Comparison of ENCODE assay signal across 12 cellular contexts in the genomic region with DNA sequence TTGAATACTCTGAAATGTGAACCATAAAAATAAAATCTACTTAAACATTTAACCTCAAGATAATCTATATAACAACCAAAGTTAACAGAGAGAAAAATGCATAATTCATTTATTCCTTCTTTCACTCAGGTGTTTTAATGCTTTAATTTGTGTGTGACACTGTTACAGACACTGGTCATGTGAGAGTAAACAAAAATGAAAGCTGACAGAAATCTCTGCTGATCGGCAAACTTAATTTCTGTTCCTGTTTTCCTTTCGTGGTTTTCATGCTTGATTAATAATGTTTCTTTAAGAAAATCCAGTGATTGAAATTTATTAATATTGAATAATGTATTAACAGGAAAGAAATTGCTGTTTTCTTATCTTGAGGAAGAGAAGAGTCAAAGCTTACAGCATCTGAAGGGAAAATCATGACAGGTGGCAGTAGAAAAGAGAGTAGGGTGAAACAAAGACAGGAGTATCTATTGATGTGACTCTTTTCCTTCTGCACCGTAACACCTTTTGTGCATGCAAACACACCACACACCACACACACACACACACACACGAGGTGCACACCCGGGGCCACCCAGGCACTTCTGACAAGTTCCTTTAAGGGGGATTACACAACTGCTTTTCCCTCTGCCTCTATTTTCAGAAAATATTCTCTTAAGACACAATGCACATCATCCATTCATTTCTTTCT.
DNase-seq lines count a peak whose midpoint lies in the region; ATAC-seq lines count a peak whose summit lies in the region.
"Had no signal": no experiment of that assay in that cellular context is flagged by ENCODE, and none has a peak within 500 bp of the region (broad histone marks: within the 10 kb centered on the region; RNA-seq: fewer than 3 reads in every experiment).

No MANE protein-coding gene starts in this region.

- peaks cover 18 to 27% of the 10 kb centered on the region in 2 donors for H3K4me1 Mint-ChIP-seq in stimulated activated naive B cell treated with anti-CD40 and anti-IgM and Interleukin-4, amounts not matched to agents 10 μg/mL and 1 μg/mL and 100 μg/mL, for 72 hours

- peaks cover 0 to 11% of the 10 kb centered on the region in 2 donors for H3K36me3 Mint-ChIP-seq in stimulated activated naive B cell treated with anti-CD40 and anti-IgM and Interleukin-4, amounts not matched to agents 10 μg/mL and 1 μg/mL and 100 μg/mL, for 72 hours

- DNase-seq in DMS53 (lab: John Stamatoyannopoulos, UW) (peak; percentile 30), DMS53 treated with DMSO at 0.1 percent for 48 hours (lab: John Stamatoyannopoulos, UW; ENCODE audit: unreplicated experiment) (no peak), NCI-H1436 treated with DMSO at 0.1 percent for 48 hours (lab: John Stamatoyannopoulos, UW) (no peak), NCI-H1694 treated with DMSO at 0.1 percent for 48 hours (lab: John Stamatoyannopoulos, UW) (no peak), KG1 (lab: John Stamatoyannopoulos, UW) (no peak)
- peak; percentile 4 for DNase-seq in stimulated activated naive B cell treated with anti-CD40 and anti-IgM and Interleukin-4, amounts not matched to agents 10 μg/mL and 1 μg/mL and 100 μg/mL, for 72 hours
- DNase-seq: activated CD8-positive, alpha-beta memory T cell treated with anti-CD3 and anti-CD28 coated beads, Interleukin-2, amount 50 U/mL, for 4 hours; heart right ventricle; NCI-H1694; tibial artery had no signal

- ATAC-seq in GM21825 (IDR thresholded peaks at IDR 0.05; ENCODE audit: unreplicated experiment) (peak; percentile 58), HG03280 (IDR thresholded peaks at IDR 0.05; ENCODE audit: unreplicated experiment) (peak; percentile 54)
- peak; percentile 62 to 75 for ATAC-seq in stimulated activated naive B cell treated with anti-CD40 and anti-IgM and Interleukin-4, amounts not matched to agents 10 μg/mL and 1 μg/mL and 100 μg/mL, for 72 hours (replicated peaks)
- ATAC-seq: heart right ventricle had no signal

- H3K9me3 Mint-ChIP-seq in stimulated activated naive B cell treated with anti-CD40 and anti-IgM and Interleukin-4, amounts not matched to agents 10 μg/mL and 1 μg/mL and 100 μg/mL, for 72 hours, result peaks cover 1 to 5% of the 10 kb centered on the region in 2 donors

- no peaks in the 10 kb centered on the region for H3K27me3 Mint-ChIP-seq in stimulated activated naive B cell treated with anti-CD40 and anti-IgM and Interleukin-4, amounts not matched to agents 10 μg/mL and 1 μg/mL and 100 μg/mL, for 72 hours

- peak overlapping the region; percentile 27 for H3K27ac Mint-ChIP-seq in stimulated activated naive B cell treated with anti-CD40 and anti-IgM and Interleukin-4, amounts not matched to agents 10 μg/mL and 1 μg/mL and 100 μg/mL, for 72 hours

- H3K4me3 Mint-ChIP-seq in stimulated activated naive B cell treated with anti-CD40 and anti-IgM and Interleukin-4, amounts not matched to agents 10 μg/mL and 1 μg/mL and 100 μg/mL, for 72 hours, result peak overlapping the region; percentile 43 to 49

Comparison
In these comparisons a context has a peak if more than half of its experiments do, and no peak if none do; other contexts are left out.
1. DNase-seq: peak in DMS53 (single experiment) and stimulated activated naive B cell treated with anti-CD40 and anti-IgM and Interleukin-4, amounts not matched to agents 10 μg/mL and 1 μg/mL and 100 μg/mL, for 72 hours (single experiment); none in DMS53 treated with DMSO at 0.1 percent for 48 hours (single experiment), NCI-H1436 treated with DMSO at 0.1 percent for 48 hours (single experiment), NCI-H1694 treated with DMSO at 0.1 percent for 48 hours (single experiment) and KG1 (single experiment).
2. Peak in every context shown above with its lines, with median percentiles within 50 percentile points of each other: ATAC-seq.